In the genomic region with DNA sequence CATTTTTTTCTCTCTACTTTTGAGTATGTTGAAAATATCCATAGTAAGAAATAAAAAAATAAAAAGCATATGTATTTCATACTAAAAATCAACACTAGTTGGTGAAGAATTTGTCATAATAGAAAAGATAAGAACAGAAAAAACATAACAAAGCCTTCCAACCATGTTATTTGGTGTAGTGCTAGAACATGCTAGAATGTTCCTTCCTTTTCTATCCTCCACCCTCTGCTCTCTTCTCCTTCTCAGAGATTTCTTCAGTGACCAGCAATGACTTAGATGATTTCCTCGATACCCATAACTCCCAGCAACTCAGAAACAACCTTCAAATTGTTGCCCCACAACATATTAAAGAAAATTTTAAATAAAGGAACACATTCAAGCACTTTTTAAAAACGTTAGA, we compare ENCODE assay signal across 10 cellular contexts. TPM values are rescaled to one million over a fixed set of nuclear protein-coding genes. Genes with fewer than 3 reads are reported as not detected.
DNase-seq lines count a peak whose midpoint lies in the region; ATAC-seq and TF ChIP-seq lines count a peak whose summit lies in the region.
"Had no signal": no experiment of that assay in that cellular context is flagged by ENCODE, and none has a peak within 500 bp of the region (broad histone marks: within the 10 kb centered on the region; RNA-seq: fewer than 3 reads in every experiment).

No MANE protein-coding gene starts in this region.

- CTCF ChIA-PET in activated CD8-positive, alpha-beta T cell treated with anti-CD3 and anti-CD28 coated beads for 36 hours (lab: Charles Lee): interaction anchor here (1.4 to 1.5 kb wide), 2 partner anchors 12 to 25 kb away, joined by 3 to 4 read pairs; no protein-coding TSS in a partner anchor

- no peaks in the 10 kb centered on the region for H3K9me3 Mint-ChIP-seq in activated CD8-positive, alpha-beta T cell treated with anti-CD3 and anti-CD28 coated beads for 36 hours

- DNase-seq in right cardiac atrium (no peak), Right ventricle myocardium inferior (ENCODE audit: missing footprints) (no peak), right lobe of liver (no peak), vagina (ENCODE audit: extremely low spot score in 2 of 2) (no peak), DMS153 (lab: John Stamatoyannopoulos, UW) (no peak), AG08396 (ENCODE audit: low spot score) (no peak)
- no peak for DNase-seq in activated CD8-positive, alpha-beta T cell treated with anti-CD3 and anti-CD28 coated beads for 36 hours
- DNase-seq: DMS79, NCI-H2081 treated with DMSO at 0.1 percent for 48 hours had no signal

- peak overlapping the region; percentile 85 for H3K4me3 Mint-ChIP-seq in activated CD8-positive, alpha-beta T cell treated with anti-CD3 and anti-CD28 coated beads for 36 hours

- no peak for TF ChIP-seq CTCF in activated CD8-positive, alpha-beta T cell treated with anti-CD3 and anti-CD28 coated beads for 36 hours (IDR thresholded peaks at IDR 0.05)
- TF ChIP-seq CTCF in right lobe of liver (IDR thresholded peaks at IDR 0.05) (no peak), vagina (IDR thresholded peaks at IDR 0.05) (no peak)

- peaks cover 62% of the 10 kb centered on the region for H3K36me3 Mint-ChIP-seq in activated CD8-positive, alpha-beta T cell treated with anti-CD3 and anti-CD28 coated beads for 36 hours (ENCODE audit: low read depth)

- ATAC-seq in right cardiac atrium (no peak), Right ventricle myocardium inferior (no peak), right lobe of liver (no peak), esophagus mucosa (no peak)
- no peak for ATAC-seq in activated CD8-positive, alpha-beta T cell treated with anti-CD3 and anti-CD28 coated beads for 36 hours

- H3K4me3 ChIP-seq in right cardiac atrium (ENCODE audit: low read length): peak overlapping the region; percentile 50
- peak overlapping the region in 1 of 3 donors; percentile 90 for H3K4me3 ChIP-seq in right lobe of liver
- peak overlapping the region; percentile 89 to 93 for H3K4me3 ChIP-seq in vagina

- H3K4me1 ChIP-seq in right cardiac atrium (ENCODE audit: control insufficient read depth, insufficient read depth, low read length) (no peaks in the 10 kb centered on the region), right lobe of liver (peaks cover 0 to 33% (median 0%) of the 10 kb centered on the region in 4 donors), vagina (peaks cover 54% of the 10 kb centered on the region)

- TF ChIP-seq POLR2A in right lobe of liver (IDR thresholded peaks at IDR 0.05): no peak
- peak in 1 of 2 donors; percentile 33 for TF ChIP-seq POLR2A in vagina (IDR thresholded peaks at IDR 0.05)

- H3K9me3 ChIP-seq in right cardiac atrium (ENCODE audit: control insufficient read depth, low read length) (no peaks in the 10 kb centered on the region), right lobe of liver (no peaks in the 10 kb centered on the region), vagina (no peaks in the 10 kb centered on the region)

- H3K36me3 ChIP-seq in right lobe of liver (no peaks in the 10 kb centered on the region), vagina (no peaks in the 10 kb centered on the region)

- POLR2A ChIA-PET in activated CD8-positive, alpha-beta T cell treated with anti-CD3 and anti-CD28 coated beads for 36 hours (lab: Charles Lee): interaction anchor here (1.1 to 2.4 kb wide), 7 partner anchors 9 to 124 kb away, joined by 3 to 22 read pairs (median 5); a partner anchor contains a TSS

- peak overlapping the region; percentile 96 for H3K27ac Mint-ChIP-seq in activated CD8-positive, alpha-beta T cell treated with anti-CD3 and anti-CD28 coated beads for 36 hours

- no peaks in the 10 kb centered on the region for H3K27me3 ChIP-seq in right cardiac atrium (ENCODE audit: control insufficient read depth, insufficient read depth)
- no peaks in the 10 kb centered on the region for H3K27me3 ChIP-seq in right lobe of liver
- no peaks in the 10 kb centered on the region for H3K27me3 ChIP-seq in vagina

- peaks cover 34% of the 10 kb centered on the region for H3K4me1 Mint-ChIP-seq in activated CD8-positive, alpha-beta T cell treated with anti-CD3 and anti-CD28 coated beads for 36 hours (ENCODE audit: low read depth)

- WGBS in right cardiac atrium: 47% methylated on average over 2 of the region's 2 CpGs
- 16% methylated on average over 2 of the region's 2 CpGs for WGBS in right lobe of liver (ENCODE audit: insufficient coverage, low coverage, low lambda C conversion rate, missing lambda C conversion rate)

- intact Hi-C loops in right cardiac atrium (cut with DNase I) (no loop called here), Right ventricle myocardium inferior (cut with DNase I) (no loop called here), right lobe of liver (cut with DNase I) (no loop called here), vagina (cut with DNase I) (no loop called here)
- intact Hi-C loops in activated CD8-positive, alpha-beta T cell treated with anti-CD3 and anti-CD28 coated beads for 36 hours (cut with micrococcal nuclease): loop anchor here (5.0 kb wide), 2 partner anchors 235 to 250 kb away; a partner anchor contains a TSS

- H3K27ac ChIP-seq in right cardiac atrium (ENCODE audit: low read length): no peak overlapping the region
- H3K27ac ChIP-seq in right lobe of liver: peak overlapping the region; percentile 16 to 98 (median 96)
- peak overlapping the region; percentile 96 for H3K27ac ChIP-seq in vagina

- no peaks in the 10 kb centered on the region for H3K27me3 Mint-ChIP-seq in activated CD8-positive, alpha-beta T cell treated with anti-CD3 and anti-CD28 coated beads for 36 hours

RNA-seq across cellular contexts. Expression of a gene that starts 2.6 kb away (rescaled TPM):
- total RNA-seq in right cardiac atrium (10 to 100 TPM in 2 of 4 donors, 1 to 10 TPM in 2; 7.6 to 14.1 (median 10.0) TPM), Right ventricle myocardium inferior (8.0 TPM), right lobe of liver (10 to 100 TPM; 12.3 to 20.6 (median 17.7) TPM), vagina (36.6 TPM), esophagus mucosa (21.8 TPM)
- polyA plus RNA-seq in right cardiac atrium: 4.1 TPM
- 100 to 1,000 TPM; 125 to 128 TPM for total RNA-seq in activated CD8-positive, alpha-beta T cell treated with anti-CD3 and anti-CD28 coated beads for 36 hours
